In the genomic region with DNA sequence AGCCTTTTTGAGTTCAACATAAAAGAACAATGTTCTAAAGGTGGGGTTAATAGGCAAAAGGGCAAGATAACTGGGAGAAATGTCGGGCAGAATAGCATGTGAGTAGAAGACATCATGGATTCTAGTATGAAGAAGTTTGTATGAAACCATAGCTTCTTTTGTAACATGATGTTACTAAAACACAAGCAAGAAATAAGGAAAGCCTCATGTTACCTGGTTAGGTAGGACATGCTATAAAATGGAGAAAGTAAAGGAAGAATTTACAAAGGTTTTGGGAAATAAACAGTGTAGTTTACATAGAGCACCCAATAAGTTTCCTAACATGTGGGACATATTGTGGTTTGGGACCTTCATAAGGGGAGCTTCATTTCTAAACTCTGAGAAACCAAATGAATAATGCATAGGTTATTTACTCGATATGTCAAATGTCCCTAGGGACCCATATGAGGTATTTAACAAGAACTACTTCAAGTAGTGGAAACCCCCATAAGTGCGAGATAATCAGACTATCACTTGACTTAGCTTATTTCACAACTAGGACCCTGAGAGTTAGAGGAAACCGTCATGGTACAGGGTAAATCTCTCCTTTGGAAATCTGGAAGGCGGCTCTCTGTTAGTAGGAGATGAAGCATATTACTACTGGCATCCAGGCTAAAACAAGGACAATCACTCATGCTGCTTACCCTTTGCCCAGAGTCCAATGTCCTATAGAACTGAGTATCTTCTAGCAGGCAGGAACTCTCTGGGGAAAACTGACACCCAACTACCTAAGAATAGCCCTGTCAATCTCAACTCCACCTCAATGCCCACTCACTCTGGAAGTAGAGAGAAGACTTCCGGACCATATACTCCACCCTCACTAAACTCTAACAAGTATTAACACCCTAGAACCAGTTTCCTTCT, we compare ENCODE assay signal across 1 cellular context.
A peak's percentile ranks its signal among the peaks of the same experiment; 100 is the strongest.
TF ChIP-seq lines count a peak whose summit lies in the region.

No MANE protein-coding gene starts in this region.

TF ChIP-seq in HepG2, 621 proteins besides CTCF, POLR2A, EP300 and RAD21 (continued from another document):
- TF ChIP-seq, protein P1, sequence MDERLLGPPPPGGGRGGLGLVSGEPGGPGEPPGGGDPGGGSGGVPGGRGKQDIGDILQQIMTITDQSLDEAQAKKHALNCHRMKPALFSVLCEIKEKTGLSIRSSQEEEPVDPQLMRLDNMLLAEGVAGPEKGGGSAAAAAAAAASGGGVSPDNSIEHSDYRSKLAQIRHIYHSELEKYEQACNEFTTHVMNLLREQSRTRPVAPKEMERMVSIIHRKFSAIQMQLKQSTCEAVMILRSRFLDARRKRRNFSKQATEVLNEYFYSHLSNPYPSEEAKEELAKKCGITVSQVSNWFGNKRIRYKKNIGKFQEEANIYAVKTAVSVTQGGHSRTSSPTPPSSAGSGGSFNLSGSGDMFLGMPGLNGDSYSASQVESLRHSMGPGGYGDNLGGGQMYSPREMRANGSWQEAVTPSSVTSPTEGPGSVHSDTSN (CRISPR knock-in tag; IDR thresholded peaks at IDR 0.05): peak; percentile 54; the same call in 1 of the 2 replicates
- TF ChIP-seq, protein P2, sequence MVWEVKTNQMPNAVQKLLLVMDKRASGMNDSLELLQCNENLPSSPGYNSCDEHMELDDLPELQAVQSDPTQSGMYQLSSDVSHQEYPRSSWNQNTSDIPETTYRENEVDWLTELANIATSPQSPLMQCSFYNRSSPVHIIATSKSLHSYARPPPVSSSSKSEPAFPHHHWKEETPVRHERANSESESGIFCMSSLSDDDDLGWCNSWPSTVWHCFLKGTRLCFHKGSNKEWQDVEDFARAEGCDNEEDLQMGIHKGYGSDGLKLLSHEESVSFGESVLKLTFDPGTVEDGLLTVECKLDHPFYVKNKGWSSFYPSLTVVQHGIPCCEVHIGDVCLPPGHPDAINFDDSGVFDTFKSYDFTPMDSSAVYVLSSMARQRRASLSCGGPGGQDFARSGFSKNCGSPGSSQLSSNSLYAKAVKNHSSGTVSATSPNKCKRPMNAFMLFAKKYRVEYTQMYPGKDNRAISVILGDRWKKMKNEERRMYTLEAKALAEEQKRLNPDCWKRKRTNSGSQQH (CRISPR knock-in tag; IDR thresholded peaks at IDR 0.05; ENCODE audit: low read depth): no peak
- no peak for TF ChIP-seq ZNF235 (CRISPR knock-in tag; IDR thresholded peaks at IDR 0.05; ENCODE audit: borderline replicate concordance)
- TF ChIP-seq IKZF1 (IDR thresholded peaks at IDR 0.05): no peak
- TF ChIP-seq, protein P3, sequence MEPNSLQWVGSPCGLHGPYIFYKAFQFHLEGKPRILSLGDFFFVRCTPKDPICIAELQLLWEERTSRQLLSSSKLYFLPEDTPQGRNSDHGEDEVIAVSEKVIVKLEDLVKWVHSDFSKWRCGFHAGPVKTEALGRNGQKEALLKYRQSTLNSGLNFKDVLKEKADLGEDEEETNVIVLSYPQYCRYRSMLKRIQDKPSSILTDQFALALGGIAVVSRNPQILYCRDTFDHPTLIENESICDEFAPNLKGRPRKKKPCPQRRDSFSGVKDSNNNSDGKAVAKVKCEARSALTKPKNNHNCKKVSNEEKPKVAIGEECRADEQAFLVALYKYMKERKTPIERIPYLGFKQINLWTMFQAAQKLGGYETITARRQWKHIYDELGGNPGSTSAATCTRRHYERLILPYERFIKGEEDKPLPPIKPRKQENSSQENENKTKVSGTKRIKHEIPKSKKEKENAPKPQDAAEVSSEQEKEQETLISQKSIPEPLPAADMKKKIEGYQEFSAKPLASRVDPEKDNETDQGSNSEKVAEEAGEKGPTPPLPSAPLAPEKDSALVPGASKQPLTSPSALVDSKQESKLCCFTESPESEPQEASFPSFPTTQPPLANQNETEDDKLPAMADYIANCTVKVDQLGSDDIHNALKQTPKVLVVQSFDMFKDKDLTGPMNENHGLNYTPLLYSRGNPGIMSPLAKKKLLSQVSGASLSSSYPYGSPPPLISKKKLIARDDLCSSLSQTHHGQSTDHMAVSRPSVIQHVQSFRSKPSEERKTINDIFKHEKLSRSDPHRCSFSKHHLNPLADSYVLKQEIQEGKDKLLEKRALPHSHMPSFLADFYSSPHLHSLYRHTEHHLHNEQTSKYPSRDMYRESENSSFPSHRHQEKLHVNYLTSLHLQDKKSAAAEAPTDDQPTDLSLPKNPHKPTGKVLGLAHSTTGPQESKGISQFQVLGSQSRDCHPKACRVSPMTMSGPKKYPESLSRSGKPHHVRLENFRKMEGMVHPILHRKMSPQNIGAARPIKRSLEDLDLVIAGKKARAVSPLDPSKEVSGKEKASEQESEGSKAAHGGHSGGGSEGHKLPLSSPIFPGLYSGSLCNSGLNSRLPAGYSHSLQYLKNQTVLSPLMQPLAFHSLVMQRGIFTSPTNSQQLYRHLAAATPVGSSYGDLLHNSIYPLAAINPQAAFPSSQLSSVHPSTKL (CRISPR knock-in tag; IDR thresholded peaks at IDR 0.05): 0 out of 2 replicates have a peak, but pooled peaks have one; percentile 45
